Comparison of ENCODE assay signal across 19 cellular contexts in genomic region chr2:64808736-64809135, GRCh38.
"Had no signal": no experiment of that assay in that cellular context is flagged by ENCODE, and none has a peak within 500 bp of the region (broad histone marks: within the 10 kb centered on the region; RNA-seq: fewer than 3 reads in every experiment).

No MANE protein-coding gene starts in this region.

- ATAC-seq: left ventricle myocardium superior; stimulated activated naive B cell treated with anti-CD40 and anti-IgM and Interleukin-4, amounts not matched to agents 10 μg/mL and 1 μg/mL and 100 μg/mL, for 72 hours; T-cell had no signal

- H3K9me3 Mint-ChIP-seq: activated naive CD4-positive, alpha-beta T cell treated with anti-CD3 and anti-CD28 coated beads, Interleukin-2, amount 50 U/mL, for 24 hours; memory B cell; nephron progenitor cell; stimulated activated naive B cell treated with anti-CD40 and anti-IgM and Interleukin-4, amounts not matched to agents 10 μg/mL and 1 μg/mL and 100 μg/mL, for 72 hours; T-cell; T-helper 2 cell treated with Interferon-gamma antibody and Interleukin-4, amounts not matched to agents 5 μg/mL and 100 μg/mL, for 36 hours had no signal

- H3K9me3 ChIP-seq: right lobe of liver, transverse colon, uterus had no signal

- DNase-seq: activated CD4-positive, alpha-beta T cell treated with anti-CD3 and anti-CD28 coated beads for 1 hour; activated CD4-positive, alpha-beta T cell treated with anti-CD3 and anti-CD28 coated beads, Interleukin-2, amount 50 U/mL, for 4 hours; activated gamma-delta T cell treated with Interleukin-2 at 50 U/mL for 16 hours; anterior cingulate cortex; kidney; left ventricle myocardium superior; nephron progenitor cell; nucleus accumbens; right lobe of liver; stimulated activated CD4-positive, alpha-beta T cell treated with anti-CD3 and anti-CD28 coated beads, Interleukin-15, amount 100 ng/mL, for 24 hours; stimulated activated naive B cell treated with anti-CD40 and anti-IgM and Interleukin-4, amounts not matched to agents 10 μg/mL and 1 μg/mL and 100 μg/mL, for 72 hours; T-cell; transverse colon; uterus had no signal

- H3K27ac Mint-ChIP-seq: activated naive CD4-positive, alpha-beta T cell treated with anti-CD3 and anti-CD28 coated beads, Interleukin-2, amount 50 U/mL, for 24 hours; memory B cell; nephron progenitor cell; stimulated activated naive B cell treated with anti-CD40 and anti-IgM and Interleukin-4, amounts not matched to agents 10 μg/mL and 1 μg/mL and 100 μg/mL, for 72 hours; T-cell; T-helper 2 cell treated with Interferon-gamma antibody and Interleukin-4, amounts not matched to agents 5 μg/mL and 100 μg/mL, for 36 hours had no signal

- H3K27ac ChIP-seq: right lobe of liver, transverse colon, uterus had no signal

- H3K27me3 Mint-ChIP-seq: activated naive CD4-positive, alpha-beta T cell treated with anti-CD3 and anti-CD28 coated beads, Interleukin-2, amount 50 U/mL, for 24 hours; brain; memory B cell; stimulated activated naive B cell treated with anti-CD40 and anti-IgM and Interleukin-4, amounts not matched to agents 10 μg/mL and 1 μg/mL and 100 μg/mL, for 72 hours; T-cell had no signal

- H3K4me3 Mint-ChIP-seq: activated naive CD4-positive, alpha-beta T cell treated with anti-CD3 and anti-CD28 coated beads, Interleukin-2, amount 50 U/mL, for 24 hours; brain; memory B cell; nephron progenitor cell; stimulated activated naive B cell treated with anti-CD40 and anti-IgM and Interleukin-4, amounts not matched to agents 10 μg/mL and 1 μg/mL and 100 μg/mL, for 72 hours; T-cell; T-helper 2 cell treated with Interferon-gamma antibody and Interleukin-4, amounts not matched to agents 5 μg/mL and 100 μg/mL, for 36 hours had no signal

- H3K36me3 ChIP-seq: right lobe of liver, transverse colon, uterus had no signal

- H3K4me1 ChIP-seq: right lobe of liver, transverse colon, uterus had no signal

- H3K27me3 ChIP-seq: right lobe of liver, transverse colon, uterus had no signal

- H3K4me3 ChIP-seq: right lobe of liver, skin epidermis, transverse colon, uterus had no signal

- FAIRE-seq: kidney had no signal

- H3K36me3 Mint-ChIP-seq: activated naive CD4-positive, alpha-beta T cell treated with anti-CD3 and anti-CD28 coated beads, Interleukin-2, amount 50 U/mL, for 24 hours; brain; T-cell had no signal
